ENCODE assay signal across 7 cellular contexts in genomic region chr5:41924526-41924871, GRCh38. TPM values are rescaled to one million over a fixed set of nuclear protein-coding genes. Genes with fewer than 3 reads are reported as not detected.
DNase-seq lines count a peak whose midpoint lies in the region; ATAC-seq lines count a peak whose summit lies in the region.

No MANE protein-coding gene starts in this region.

- H3K4me1 ChIP-seq in HUES48 (ENCODE audit: control insufficient read depth, insufficient read depth, low read length) (peaks cover 5% of the 10 kb centered on the region; the same call in 1 of the 2 replicates), subcutaneous abdominal adipose tissue (ENCODE audit: control insufficient read depth in 5 of 5, insufficient read depth in 5 of 5, low read length in 5 of 5) (peaks cover 0 to 16% (median 13%) of the 10 kb centered on the region in 5 donors)

- peak overlapping the region; percentile 98 for H3K27ac Mint-ChIP-seq in activated T-helper 2 cell treated with anti-CD3 and anti-CD28 coated beads, Interferon-gamma antibody, Interleukin-2, Interleukin-4, amounts not matched to agents 10 μg/mL and 5 μg/mL and 100 μg/mL, durations not matched to agents 14 hours and 24 hours and 36 hours

- no peak for DNase-seq in activated T-helper 2 cell treated with anti-CD3 and anti-CD28 coated beads, Interferon-gamma antibody, Interleukin-2, Interleukin-4, amounts not matched to agents 10 μg/mL and 5 μg/mL and 100 μg/mL, durations not matched to agents 14 hours and 24 hours and 36 hours (ENCODE audit: low spot score)
- DNase-seq in dedifferentiated amniotic fluid mesenchymal stem cell (ENCODE audit: extremely low spot score), result no peak
- no peak for DNase-seq in midbrain (lab: John Stamatoyannopoulos, UW)

- no peaks in the 10 kb centered on the region for H3K9me3 Mint-ChIP-seq in activated T-helper 2 cell treated with anti-CD3 and anti-CD28 coated beads, Interferon-gamma antibody, Interleukin-2, Interleukin-4, amounts not matched to agents 10 μg/mL and 5 μg/mL and 100 μg/mL, durations not matched to agents 14 hours and 24 hours and 36 hours

- peaks cover 17% of the 10 kb centered on the region for H3K4me1 Mint-ChIP-seq in activated T-helper 2 cell treated with anti-CD3 and anti-CD28 coated beads, Interferon-gamma antibody, Interleukin-2, Interleukin-4, amounts not matched to agents 10 μg/mL and 5 μg/mL and 100 μg/mL, durations not matched to agents 14 hours and 24 hours and 36 hours (ENCODE audit: low read depth)

- peaks cover 29% of the 10 kb centered on the region for H3K36me3 Mint-ChIP-seq in activated T-helper 2 cell treated with anti-CD3 and anti-CD28 coated beads, Interferon-gamma antibody, Interleukin-2, Interleukin-4, amounts not matched to agents 10 μg/mL and 5 μg/mL and 100 μg/mL, durations not matched to agents 14 hours and 24 hours and 36 hours (ENCODE audit: low read depth)

- peak overlapping the region; percentile 71 for H3K4me3 ChIP-seq in HUES48 (ENCODE audit: low read depth, low read length)
- peak overlapping the region; percentile 63; the same call in 1 of the 2 replicates for H3K4me3 ChIP-seq in iPS-18c (ENCODE audit: insufficient read depth, low read depth, low read length)
- H3K4me3 ChIP-seq in subcutaneous abdominal adipose tissue (ENCODE audit: low read depth in 1 of 5, low read length in 5 of 5), result peak overlapping the region; percentile 64 to 90 (median 84)

- no peak for ATAC-seq in HG03025 (IDR thresholded peaks at IDR 0.05; ENCODE audit: low FRiP score, unreplicated experiment)

- H3K27ac ChIP-seq in HUES48 (ENCODE audit: low read depth, low read length) (no peak overlapping the region), subcutaneous abdominal adipose tissue (ENCODE audit: low read depth, low read length) (peak overlapping the region; percentile 91)

- H3K27me3 ChIP-seq in HUES48 (ENCODE audit: control insufficient read depth, insufficient read depth, low read length), result no peaks in the 10 kb centered on the region
- H3K27me3 ChIP-seq in subcutaneous abdominal adipose tissue (ENCODE audit: control insufficient read depth in 5 of 5, insufficient read depth in 4 of 5, low read length in 5 of 5), result no peaks in the 10 kb centered on the region

- H3K9ac ChIP-seq in HUES48 (ENCODE audit: low read depth, low read length) (no peak overlapping the region), subcutaneous abdominal adipose tissue (ENCODE audit: low read length in 5 of 5) (peak overlapping the region in 4 of 5 donors; percentile 77 to 98 (median 93))

- no peaks in the 10 kb centered on the region for H3K9me3 ChIP-seq in HUES48 (ENCODE audit: control insufficient read depth, insufficient read depth, low read length)
- no peaks in the 10 kb centered on the region for H3K9me3 ChIP-seq in iPS-18c (ENCODE audit: control insufficient read depth, insufficient read depth, low read length)
- H3K9me3 ChIP-seq in subcutaneous abdominal adipose tissue (ENCODE audit: control insufficient read depth in 5 of 5, low read length in 5 of 5), result no peaks in the 10 kb centered on the region

- peak overlapping the region; percentile 90 for H3K4me3 Mint-ChIP-seq in activated T-helper 2 cell treated with anti-CD3 and anti-CD28 coated beads, Interferon-gamma antibody, Interleukin-2, Interleukin-4, amounts not matched to agents 10 μg/mL and 5 μg/mL and 100 μg/mL, durations not matched to agents 14 hours and 24 hours and 36 hours (ENCODE audit: low read depth)

- no peaks in the 10 kb centered on the region for H3K27me3 Mint-ChIP-seq in activated T-helper 2 cell treated with anti-CD3 and anti-CD28 coated beads, Interferon-gamma antibody, Interleukin-2, Interleukin-4, amounts not matched to agents 10 μg/mL and 5 μg/mL and 100 μg/mL, durations not matched to agents 14 hours and 24 hours and 36 hours (ENCODE audit: low read depth)

- H3K36me3 ChIP-seq in HUES48 (ENCODE audit: control insufficient read depth, insufficient read depth, low read length), result peaks cover 11% of the 10 kb centered on the region
- H3K36me3 ChIP-seq in subcutaneous abdominal adipose tissue (ENCODE audit: control insufficient read depth in 5 of 5, insufficient read depth in 5 of 5, low read length in 5 of 5), result peaks cover 7 to 21% (median 14%) of the 10 kb centered on the region in 5 donors

- intact Hi-C loops in activated T-helper 2 cell treated with anti-CD3 and anti-CD28 coated beads, Interferon-gamma antibody, Interleukin-2, Interleukin-4, amounts not matched to agents 10 μg/mL and 5 μg/mL and 100 μg/mL, durations not matched to agents 14 hours and 24 hours and 36 hours (cut with micrococcal nuclease), result no loop called here

RNA-seq across cellular contexts. Expression of gene FBXO4, which starts 0.6 kb away (rescaled TPM):
- 16.1 and 17.2 TPM in 2 replicates for total RNA-seq in activated T-helper 2 cell treated with anti-CD3 and anti-CD28 coated beads, Interferon-gamma antibody, Interleukin-2, Interleukin-4, amounts not matched to agents 10 μg/mL and 5 μg/mL and 100 μg/mL, durations not matched to agents 14 hours and 24 hours and 36 hours

RNA-seq across cellular contexts. Expression of gene RIMOC1, which starts 20.4 kb away (rescaled TPM):
- 26.6 and 28.7 TPM in 2 replicates for total RNA-seq in activated T-helper 2 cell treated with anti-CD3 and anti-CD28 coated beads, Interferon-gamma antibody, Interleukin-2, Interleukin-4, amounts not matched to agents 10 μg/mL and 5 μg/mL and 100 μg/mL, durations not matched to agents 14 hours and 24 hours and 36 hours

RNA-seq across cellular contexts. Expression of gene OXCT1, which starts 54.3 kb away (rescaled TPM):
- 118 and 123 TPM in 2 replicates for total RNA-seq in activated T-helper 2 cell treated with anti-CD3 and anti-CD28 coated beads, Interferon-gamma antibody, Interleukin-2, Interleukin-4, amounts not matched to agents 10 μg/mL and 5 μg/mL and 100 μg/mL, durations not matched to agents 14 hours and 24 hours and 36 hours
